Comparison of ENCODE assay signal across 10 cellular contexts in genomic region chr7:79534128-79534527, GRCh38.
"Had no signal": no experiment of that assay in that cellular context is flagged by ENCODE, and none has a peak within 500 bp of the region (broad histone marks: within the 10 kb centered on the region; RNA-seq: fewer than 3 reads in every experiment).

No MANE protein-coding gene starts in this region.

- H3K9me3 Mint-ChIP-seq: HFFc6 had no signal

- DNase-seq: GM23248, GOT3, H7, HFFc6, KG1 had no signal

- H3K27ac ChIP-seq: GM23248, HL-60 had no signal

- H3K4me3 Mint-ChIP-seq: HFFc6 had no signal

- H3K36me3 ChIP-seq: HAP-1 had no signal

- H3K27ac Mint-ChIP-seq: HFFc6 had no signal

- ATAC-seq: HCT116, HepG2, K562 had no signal

- H3K4me3 ChIP-seq: GM23248, HAP-1, K562 had no signal

- H3K9ac ChIP-seq: GM23248 had no signal

- H2AFZ ChIP-seq: GM23248 had no signal

- H3K9me3 ChIP-seq: HAP-1 had no signal
